In the genomic region with DNA sequence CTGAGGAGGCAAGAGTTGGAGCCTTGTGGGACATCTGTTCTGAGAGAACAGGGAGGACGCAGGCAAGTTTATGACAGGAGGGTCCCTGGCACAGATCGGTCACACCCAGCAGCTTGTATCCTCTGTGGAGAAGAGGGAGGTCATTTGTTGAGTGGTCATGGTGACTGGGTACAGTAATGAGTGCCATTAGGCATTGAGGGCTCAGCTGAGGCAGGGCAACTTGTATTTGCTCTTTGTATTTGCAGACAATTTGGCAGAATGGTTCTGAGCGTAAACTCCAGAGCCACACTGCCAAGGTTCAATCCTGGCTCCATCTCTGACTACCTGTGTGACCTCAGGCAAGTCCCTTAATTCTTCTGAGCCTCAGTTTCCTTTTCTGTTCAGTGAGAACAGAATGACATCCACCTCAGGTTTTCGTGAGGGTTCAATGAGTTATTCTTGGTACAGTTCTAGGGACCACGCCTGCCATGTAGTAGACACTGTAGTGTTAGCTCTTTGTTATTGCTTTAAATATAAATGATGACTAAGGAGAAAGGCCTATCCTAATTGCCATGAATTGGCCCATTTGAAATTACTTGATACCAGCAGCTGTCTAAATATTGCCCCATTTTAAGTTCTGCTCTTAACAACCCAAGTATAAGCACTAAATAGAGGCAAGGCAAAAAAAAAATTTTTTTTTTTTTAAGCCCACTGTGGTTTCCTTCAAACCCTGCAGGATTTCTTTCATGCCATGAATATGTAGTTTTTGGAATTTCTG, we compare ENCODE assay signal across 9 cellular contexts.
DNase-seq lines count a peak whose midpoint lies in the region; ATAC-seq and TF ChIP-seq lines count a peak whose summit lies in the region.
"Had no signal": no experiment of that assay in that cellular context is flagged by ENCODE, and none has a peak within 500 bp of the region (broad histone marks: within the 10 kb centered on the region; RNA-seq: fewer than 3 reads in every experiment).

No MANE protein-coding gene starts in this region.

- peaks cover 9% of the 10 kb centered on the region for H3K9me3 Mint-ChIP-seq in activated CD4-positive, alpha-beta T cell treated with anti-CD3 and anti-CD28 coated beads, Interleukin-2, amount 10 ng/mL, durations not matched to agents 7 days and 5 days

- CTCF ChIA-PET in activated CD4-positive, alpha-beta T cell treated with anti-CD3 and anti-CD28 coated beads, Interleukin-2, amount 10 ng/mL, durations not matched to agents 7 days and 5 days (lab: Charles Lee), result interaction anchor here (0.6 to 2.0 kb wide), 13 partner anchors 14 to 142 kb away, joined by 3 to 8 read pairs (median 3); no protein-coding TSS in a partner anchor

- peak overlapping the region; percentile 94 for H3K27ac Mint-ChIP-seq in activated CD4-positive, alpha-beta T cell treated with anti-CD3 and anti-CD28 coated beads, Interleukin-2, amount 10 ng/mL, durations not matched to agents 7 days and 5 days

- ATAC-seq in HG03378 (IDR thresholded peaks at IDR 0.05; ENCODE audit: unreplicated experiment), result no peak
- no peak for ATAC-seq in activated CD4-positive, CD25-positive, alpha-beta regulatory T cell treated with anti-CD3 and anti-CD28 coated beads, Interleukin-2, amount 50 U/mL, for 24 hours
- ATAC-seq in SK-N-SH treated with all-trans-retinoic acid at 6 μM for 48 hours, result no peak

- peak overlapping the region; percentile 2 for H3K4me3 Mint-ChIP-seq in activated CD4-positive, alpha-beta T cell treated with anti-CD3 and anti-CD28 coated beads, Interleukin-2, amount 10 ng/mL, durations not matched to agents 7 days and 5 days

- H3K27me3 Mint-ChIP-seq in activated CD4-positive, alpha-beta T cell treated with anti-CD3 and anti-CD28 coated beads, Interleukin-2, amount 10 ng/mL, durations not matched to agents 7 days and 5 days, result no peaks in the 10 kb centered on the region

- peaks cover 35% of the 10 kb centered on the region for H3K36me3 Mint-ChIP-seq in activated CD4-positive, alpha-beta T cell treated with anti-CD3 and anti-CD28 coated beads, Interleukin-2, amount 10 ng/mL, durations not matched to agents 7 days and 5 days (ENCODE audit: low read depth)

- POLR2A ChIA-PET in activated CD4-positive, alpha-beta T cell treated with anti-CD3 and anti-CD28 coated beads, Interleukin-2, amount 10 ng/mL, durations not matched to agents 7 days and 5 days (lab: Charles Lee), result interaction anchor here (0.7 kb wide), 1 partner anchor 181 kb away, joined by 7 read pairs; no protein-coding TSS in a partner anchor

- peaks cover 56% of the 10 kb centered on the region for H3K4me1 Mint-ChIP-seq in activated CD4-positive, alpha-beta T cell treated with anti-CD3 and anti-CD28 coated beads, Interleukin-2, amount 10 ng/mL, durations not matched to agents 7 days and 5 days

- peak overlapping the region; percentile 38 for H3K27ac ChIP-seq in substantia nigra (ENCODE audit: low read depth, low read length, poor library complexity, severe bottlenecking)

- no peak for DNase-seq in activated CD4-positive, alpha-beta T cell treated with anti-CD3 and anti-CD28 coated beads, Interleukin-2, amount 10 ng/mL, durations not matched to agents 7 days and 5 days
- no peak for DNase-seq in activated CD4-positive, alpha-beta T cell treated with anti-CD3 and anti-CD28 coated beads for 4 hours
- peak; percentile 87 for DNase-seq in NCI-H69 (lab: John Stamatoyannopoulos, UW)
- peak; percentile 70 for DNase-seq in fibroblast of peridontal ligament (ENCODE audit: extremely low read depth)
- DNase-seq in substantia nigra (lab: John Stamatoyannopoulos, UW), result no peak
- DNase-seq: NCI-H1694 had no signal

TF ChIP-seq in SK-N-SH treated with all-trans-retinoic acid at 6 μM for 48 hours, 23 proteins besides CTCF, POLR2A, EP300 and RAD21:
- no peak for TF ChIP-seq ZNF70 (CRISPR knock-in tag; IDR thresholded peaks at IDR 0.05)
- TF ChIP-seq ZNF8 (CRISPR knock-in tag; IDR thresholded peaks at IDR 0.05), result no peak
- no peak for TF ChIP-seq ZNF565 (CRISPR knock-in tag; conservative IDR thresholded peaks at IDR 0.05; ENCODE audit: low read depth)
- no peak for TF ChIP-seq TCF4 (CRISPR knock-in tag; IDR thresholded peaks at IDR 0.05; ENCODE audit: borderline replicate concordance)
- TF ChIP-seq GLIS3 (CRISPR knock-in tag; IDR thresholded peaks at IDR 0.05), result no peak
- TF ChIP-seq, protein P1, sequence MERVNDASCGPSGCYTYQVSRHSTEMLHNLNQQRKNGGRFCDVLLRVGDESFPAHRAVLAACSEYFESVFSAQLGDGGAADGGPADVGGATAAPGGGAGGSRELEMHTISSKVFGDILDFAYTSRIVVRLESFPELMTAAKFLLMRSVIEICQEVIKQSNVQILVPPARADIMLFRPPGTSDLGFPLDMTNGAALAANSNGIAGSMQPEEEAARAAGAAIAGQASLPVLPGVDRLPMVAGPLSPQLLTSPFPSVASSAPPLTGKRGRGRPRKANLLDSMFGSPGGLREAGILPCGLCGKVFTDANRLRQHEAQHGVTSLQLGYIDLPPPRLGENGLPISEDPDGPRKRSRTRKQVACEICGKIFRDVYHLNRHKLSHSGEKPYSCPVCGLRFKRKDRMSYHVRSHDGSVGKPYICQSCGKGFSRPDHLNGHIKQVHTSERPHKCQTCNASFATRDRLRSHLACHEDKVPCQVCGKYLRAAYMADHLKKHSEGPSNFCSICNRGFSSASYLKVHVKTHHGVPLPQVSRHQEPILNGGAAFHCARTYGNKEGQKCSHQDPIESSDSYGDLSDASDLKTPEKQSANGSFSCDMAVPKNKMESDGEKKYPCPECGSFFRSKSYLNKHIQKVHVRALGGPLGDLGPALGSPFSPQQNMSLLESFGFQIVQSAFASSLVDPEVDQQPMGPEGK (CRISPR knock-in tag; IDR thresholded peaks at IDR 0.05; ENCODE audit: borderline replicate concordance), result no peak
- no peak for TF ChIP-seq BACH2 (CRISPR knock-in tag; IDR thresholded peaks at IDR 0.05; ENCODE audit: borderline replicate concordance)
- TF ChIP-seq OSR1 (CRISPR knock-in tag; IDR thresholded peaks at IDR 0.05), result no peak
- TF ChIP-seq, protein P2, sequence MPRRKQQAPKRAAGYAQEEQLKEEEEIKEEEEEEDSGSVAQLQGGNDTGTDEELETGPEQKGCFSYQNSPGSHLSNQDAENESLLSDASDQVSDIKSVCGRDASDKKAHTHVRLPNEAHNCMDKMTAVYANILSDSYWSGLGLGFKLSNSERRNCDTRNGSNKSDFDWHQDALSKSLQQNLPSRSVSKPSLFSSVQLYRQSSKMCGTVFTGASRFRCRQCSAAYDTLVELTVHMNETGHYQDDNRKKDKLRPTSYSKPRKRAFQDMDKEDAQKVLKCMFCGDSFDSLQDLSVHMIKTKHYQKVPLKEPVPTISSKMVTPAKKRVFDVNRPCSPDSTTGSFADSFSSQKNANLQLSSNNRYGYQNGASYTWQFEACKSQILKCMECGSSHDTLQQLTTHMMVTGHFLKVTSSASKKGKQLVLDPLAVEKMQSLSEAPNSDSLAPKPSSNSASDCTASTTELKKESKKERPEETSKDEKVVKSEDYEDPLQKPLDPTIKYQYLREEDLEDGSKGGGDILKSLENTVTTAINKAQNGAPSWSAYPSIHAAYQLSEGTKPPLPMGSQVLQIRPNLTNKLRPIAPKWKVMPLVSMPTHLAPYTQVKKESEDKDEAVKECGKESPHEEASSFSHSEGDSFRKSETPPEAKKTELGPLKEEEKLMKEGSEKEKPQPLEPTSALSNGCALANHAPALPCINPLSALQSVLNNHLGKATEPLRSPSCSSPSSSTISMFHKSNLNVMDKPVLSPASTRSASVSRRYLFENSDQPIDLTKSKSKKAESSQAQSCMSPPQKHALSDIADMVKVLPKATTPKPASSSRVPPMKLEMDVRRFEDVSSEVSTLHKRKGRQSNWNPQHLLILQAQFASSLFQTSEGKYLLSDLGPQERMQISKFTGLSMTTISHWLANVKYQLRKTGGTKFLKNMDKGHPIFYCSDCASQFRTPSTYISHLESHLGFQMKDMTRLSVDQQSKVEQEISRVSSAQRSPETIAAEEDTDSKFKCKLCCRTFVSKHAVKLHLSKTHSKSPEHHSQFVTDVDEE (CRISPR knock-in tag; IDR thresholded peaks at IDR 0.05), result no peak
- TF ChIP-seq, protein P3, sequence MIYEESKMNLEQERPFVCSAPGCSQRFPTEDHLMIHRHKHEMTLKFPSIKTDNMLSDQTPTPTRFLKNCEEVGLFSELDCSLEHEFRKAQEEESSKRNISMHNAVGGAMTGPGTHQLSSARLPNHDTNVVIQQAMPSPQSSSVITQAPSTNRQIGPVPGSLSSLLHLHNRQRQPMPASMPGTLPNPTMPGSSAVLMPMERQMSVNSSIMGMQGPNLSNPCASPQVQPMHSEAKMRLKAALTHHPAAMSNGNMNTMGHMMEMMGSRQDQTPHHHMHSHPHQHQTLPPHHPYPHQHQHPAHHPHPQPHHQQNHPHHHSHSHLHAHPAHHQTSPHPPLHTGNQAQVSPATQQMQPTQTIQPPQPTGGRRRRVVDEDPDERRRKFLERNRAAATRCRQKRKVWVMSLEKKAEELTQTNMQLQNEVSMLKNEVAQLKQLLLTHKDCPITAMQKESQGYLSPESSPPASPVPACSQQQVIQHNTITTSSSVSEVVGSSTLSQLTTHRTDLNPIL (CRISPR knock-in tag; IDR thresholded peaks at IDR 0.05; ENCODE audit: low read depth), result no peak
- TF ChIP-seq ZFP3 (CRISPR knock-in tag; IDR thresholded peaks at IDR 0.05), result no peak

Comparison
In these comparisons a context has a peak if more than half of its experiments do, and no peak if none do; other contexts are left out.
1. DNase-seq: peak in NCI-H69 (single experiment) and fibroblast of peridontal ligament (single experiment); none in activated CD4-positive, alpha-beta T cell treated with anti-CD3 and anti-CD28 coated beads, Interleukin-2, amount 10 ng/mL, durations not matched to agents 7 days and 5 days (single experiment), activated CD4-positive, alpha-beta T cell treated with anti-CD3 and anti-CD28 coated beads for 4 hours (0 of 2) and substantia nigra (0 of 49).